ENCODE assay signal across 20 cellular contexts in genomic region chr7:94874036-94874745, GRCh38.
"Had no signal": no experiment of that assay in that cellular context is flagged by ENCODE, and none has a peak within 500 bp of the region (broad histone marks: within the 10 kb centered on the region; RNA-seq: fewer than 3 reads in every experiment).

No MANE protein-coding gene starts in this region.

- ATAC-seq: esophagus mucosa; heart right ventricle; left cardiac atrium; lower lobe of right lung; natural killer cell treated with Interleukin-12 subunit alpha and Interleukin-12 subunit beta and Interleukin-15 and Interleukin-18, amount 100 ng/mL, for 72 hours; pancreas; right lobe of liver; stimulated activated memory B cell treated with anti-CD40 and anti-IgM and Interleukin-4, amounts not matched to agents 10 μg/mL and 1 μg/mL and 100 μg/mL, for 72 hours; upper lobe of right lung had no signal

- DNase-seq: effector memory CD4-positive, alpha-beta T cell; heart right ventricle; islet precursor cell; left cardiac atrium; left ventricle myocardium inferior; lower lobe of right lung; midbrain; nucleus accumbens; pancreas; retina; right lobe of liver; stimulated activated CD4-positive, alpha-beta T cell treated with anti-CD3 and anti-CD28 coated beads, Interleukin-4, amount 100 ng/mL, for 24 hours; tibial artery; upper lobe of right lung had no signal

- H3K9ac ChIP-seq: neural progenitor cell had no signal

- H3K4me2 ChIP-seq: neural progenitor cell had no signal

- H3K27ac ChIP-seq: heart right ventricle, left ventricle myocardium inferior, lower lobe of right lung, neural progenitor cell, pancreas, prostate gland, right lobe of liver, tibial artery, upper lobe of right lung, vagina had no signal

- H3K36me3 ChIP-seq: heart right ventricle, left ventricle myocardium inferior, lower lobe of right lung, neural progenitor cell, pancreas, prostate gland, right lobe of liver, tibial artery, upper lobe of right lung, vagina had no signal

- H3K9me3 ChIP-seq: lower lobe of right lung, pancreas, prostate gland, right lobe of liver, upper lobe of right lung had no signal

- H3K27me3 ChIP-seq: heart right ventricle, neural progenitor cell, pancreas, right lobe of liver, tibial artery, upper lobe of right lung, vagina had no signal

- H3K4me1 ChIP-seq: heart right ventricle, left ventricle myocardium inferior, lower lobe of right lung, neural progenitor cell, pancreas, prostate gland, right lobe of liver, tibial artery, upper lobe of right lung, vagina had no signal

- H3K4me3 ChIP-seq: heart right ventricle, left ventricle myocardium inferior, lower lobe of right lung, neural progenitor cell, pancreas, prostate gland, right lobe of liver, tibial artery, upper lobe of right lung, vagina had no signal
